In the genomic region with DNA sequence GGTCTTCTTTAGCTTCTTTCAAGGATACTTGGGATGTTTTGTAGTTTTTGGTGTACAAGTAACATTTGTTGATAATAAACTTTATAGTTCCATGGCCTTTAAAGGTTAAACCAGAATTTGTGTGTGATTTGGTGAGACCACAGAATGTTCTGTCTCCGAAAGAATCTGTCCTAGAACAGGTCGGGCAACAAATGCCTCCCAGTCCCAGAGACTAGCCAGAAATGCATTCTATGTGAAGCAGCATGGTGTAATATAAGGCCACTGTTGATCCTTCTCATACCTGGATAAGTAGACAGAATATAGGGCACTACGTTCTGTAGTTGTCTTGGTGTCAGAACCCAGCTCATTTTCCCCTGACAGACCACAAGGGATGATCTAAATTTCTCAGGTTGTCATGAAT, we compare ENCODE assay signal across 20 cellular contexts.
DNase-seq lines count a peak whose midpoint lies in the region; ATAC-seq and TF ChIP-seq lines count a peak whose summit lies in the region.
"Had no signal": no experiment of that assay in that cellular context is flagged by ENCODE, and none has a peak within 500 bp of the region (broad histone marks: within the 10 kb centered on the region; RNA-seq: fewer than 3 reads in every experiment).

No MANE protein-coding gene starts in this region.

- TF ChIP-seq CTCF in VCaP (conservative IDR thresholded peaks at IDR 0.05) (no peak), foreskin fibroblast (IDR thresholded peaks at IDR 0.05; ENCODE audit: low read depth, low read length) (no peak)

- H3K27ac ChIP-seq in VCaP, result peak overlapping the region; percentile 49
- H3K27ac ChIP-seq: 22Rv1, BLaER1, C4-2B had no signal

- no peak for ATAC-seq in HG03280 (IDR thresholded peaks at IDR 0.05; ENCODE audit: unreplicated experiment)
- ATAC-seq in HG03095 (IDR thresholded peaks at IDR 0.05; ENCODE audit: unreplicated experiment), result no peak
- ATAC-seq: CD8-positive, alpha-beta T cell; GM12878 had no signal

- DNase-seq in SIG-M5 treated with dmso at 0.1 percent for 504 hours (lab: John Stamatoyannopoulos, UW; ENCODE audit: unreplicated experiment) (peak; percentile 4), SIG-M5 (lab: John Stamatoyannopoulos, UW) (no peak), islet precursor cell (peak; percentile 57), foreskin fibroblast (no peak)
- DNase-seq: Caco-2; CD4-positive, CD25-positive, alpha-beta regulatory T cell; CD8-positive, alpha-beta T cell; DMS79; EL; GDM1; GOT3; HFFc6 had no signal

- H3K4me3 ChIP-seq in foreskin fibroblast (ENCODE audit: low read depth in 1 of 2, low read length in 2 of 2), result no peak overlapping the region
- H3K4me3 ChIP-seq: BLaER1, GM12878, HAP-1 had no signal

Comparison
In these comparisons a context has a peak if more than half of its experiments do, and no peak if none do; other contexts are left out.
1. DNase-seq: peak in SIG-M5 treated with dmso at 0.1 percent for 504 hours (single experiment) and islet precursor cell (single experiment); none in SIG-M5 (single experiment) and foreskin fibroblast (0 of 2).